13 cellular contexts compared by ENCODE assay signal in the genomic region with DNA sequence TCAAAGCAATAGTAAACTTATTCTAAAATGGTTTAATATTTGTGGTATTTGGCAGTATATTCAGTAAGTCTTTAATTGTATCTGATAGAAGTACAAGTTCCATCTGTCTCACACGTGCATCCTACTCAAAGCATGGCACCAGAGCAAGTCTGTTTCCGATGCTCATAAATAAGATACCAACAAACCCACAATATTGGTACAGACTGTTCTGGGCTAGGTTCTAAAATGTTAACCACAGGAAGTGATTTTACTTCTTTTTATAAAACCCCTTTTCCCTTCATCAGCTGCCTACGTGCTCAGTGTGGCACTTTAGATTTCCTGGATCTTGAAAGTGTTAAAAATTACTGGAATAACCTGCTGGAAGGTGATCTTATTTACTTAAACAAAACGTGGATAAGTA.
DNase-seq lines count a peak whose midpoint lies in the region; ATAC-seq, FAIRE-seq and TF ChIP-seq lines count a peak whose summit lies in the region.
"Had no signal": no experiment of that assay in that cellular context is flagged by ENCODE, and none has a peak within 500 bp of the region (broad histone marks: within the 10 kb centered on the region; RNA-seq: fewer than 3 reads in every experiment).

No MANE protein-coding gene starts in this region.

- peaks cover 0 to 23% (median 2%) of the 10 kb centered on the region in 3 donors for H3K36me3 Mint-ChIP-seq in CD8-positive, alpha-beta memory T cell
- peaks cover 13% of the 10 kb centered on the region for H3K36me3 Mint-ChIP-seq in T-cell

- TF ChIP-seq CTCF in gastroesophageal sphincter (IDR thresholded peaks at IDR 0.05): no peak
- TF ChIP-seq CTCF in sigmoid colon (IDR thresholded peaks at IDR 0.05): no peak
- TF ChIP-seq CTCF in kidney (IDR thresholded peaks at IDR 0.05; ENCODE audit: borderline replicate concordance, extremely low read depth, insufficient read depth): no peak

- CTCF ChIA-PET in CD8-positive, alpha-beta memory T cell (lab: Charles Lee): interaction anchor here (1.0 kb wide), 1 partner anchor 24 kb away, joined by 3 read pairs; no protein-coding TSS in a partner anchor
- CTCF ChIA-PET in T-cell (lab: Charles Lee): interaction anchor here in 1 of 2 donors (0.8 to 1.0 kb wide), 2 partner anchors 135 to 489 kb away, joined by 4 read pairs; no protein-coding TSS in a partner anchor

- peak overlapping the region in 6 of 7 donors; percentile 6 to 56 (median 20) for H3K4me3 Mint-ChIP-seq in CD8-positive, alpha-beta memory T cell
- H3K4me3 Mint-ChIP-seq in T-cell: peak overlapping the region in 1 of 3 donors; percentile 55
- H3K4me3 Mint-ChIP-seq: T-helper 2 cell treated with Interferon-gamma antibody and Interleukin-4, amounts not matched to agents 5 μg/mL and 100 μg/mL, for 36 hours had no signal

- no peak for TF ChIP-seq POLR2A in gastroesophageal sphincter (IDR thresholded peaks at IDR 0.05)
- no peak for TF ChIP-seq POLR2A in sigmoid colon (IDR thresholded peaks at IDR 0.05)

- peaks cover 0 to 2% of the 10 kb centered on the region in 2 donors for H3K27me3 Mint-ChIP-seq in CD8-positive, alpha-beta memory T cell
- no peaks in the 10 kb centered on the region for H3K27me3 Mint-ChIP-seq in T-cell

- no peaks in the 10 kb centered on the region for H3K27me3 ChIP-seq in CD8-positive, alpha-beta memory T cell (ENCODE audit: insufficient read depth, low read length, poor library complexity, severe bottlenecking)
- H3K27me3 ChIP-seq in gastroesophageal sphincter (no peaks in the 10 kb centered on the region), sigmoid colon (no peaks in the 10 kb centered on the region)
- H3K27me3 ChIP-seq: esophagus squamous epithelium had no signal

- intact Hi-C loops in sigmoid colon (cut with DNase I): no loop called here
- intact Hi-C loops in kidney (cut with DNase I): no loop called here

- 48 to 55% methylated on average over 4 of the region's 4 CpGs for WGBS in gastroesophageal sphincter (ENCODE audit: low coverage in 1 of 2), 2 donors
- 35 to 65% methylated on average over 4 of the region's 4 CpGs for WGBS in sigmoid colon, 2 donors

- H3K9ac ChIP-seq in kidney (ENCODE audit: low read length in 2 of 2): no peak overlapping the region

- H3K4me1 ChIP-seq in CD8-positive, alpha-beta memory T cell (ENCODE audit: insufficient read depth, low read length): peaks cover 38% of the 10 kb centered on the region
- H3K4me1 ChIP-seq in gastroesophageal sphincter: no peaks in the 10 kb centered on the region
- H3K4me1 ChIP-seq in sigmoid colon: no peaks in the 10 kb centered on the region
- H3K4me1 ChIP-seq in kidney (ENCODE audit: control insufficient read depth in 1 of 2, insufficient read depth in 1 of 2, low read depth in 1 of 2, low read length in 2 of 2): no peaks in the 10 kb centered on the region
- H3K4me1 ChIP-seq: esophagus squamous epithelium had no signal

- POLR2A ChIA-PET in CD8-positive, alpha-beta memory T cell (lab: Charles Lee): no interaction called here
- POLR2A ChIA-PET in T-cell (lab: Charles Lee): interaction anchor here in 1 of 2 donors (0.8 kb wide), 1 partner anchor 10 kb away, joined by 3 read pairs; no protein-coding TSS in a partner anchor

- peaks cover 6 to 16% (median 9%) of the 10 kb centered on the region in 5 donors for H3K9me3 Mint-ChIP-seq in CD8-positive, alpha-beta memory T cell
- H3K9me3 Mint-ChIP-seq in T-cell: peaks cover 13 to 19% (median 18%) of the 10 kb centered on the region in 3 donors

- H3K27ac Mint-ChIP-seq in CD8-positive, alpha-beta memory T cell: peak overlapping the region; percentile 32 to 86 (median 62)
- H3K27ac Mint-ChIP-seq in T-cell: peak overlapping the region; percentile 77 to 84
- H3K27ac Mint-ChIP-seq: T-helper 2 cell treated with Interferon-gamma antibody and Interleukin-4, amounts not matched to agents 5 μg/mL and 100 μg/mL, for 36 hours had no signal

- ATAC-seq in GM21423 (IDR thresholded peaks at IDR 0.05; ENCODE audit: unreplicated experiment): peak; percentile 49
- ATAC-seq in T-cell (replicated peaks in 1 of 4): peak; percentile 94 to 100 (median 100)
- ATAC-seq in gastroesophageal sphincter: no peak

- no peaks in the 10 kb centered on the region for H3K36me3 ChIP-seq in CD8-positive, alpha-beta memory T cell (ENCODE audit: insufficient read depth, low read length)
- H3K36me3 ChIP-seq in gastroesophageal sphincter (no peaks in the 10 kb centered on the region), sigmoid colon (no peaks in the 10 kb centered on the region), kidney (ENCODE audit: control insufficient read depth in 1 of 2, insufficient read depth in 2 of 2, low read length in 2 of 2) (no peaks in the 10 kb centered on the region)
- H3K36me3 ChIP-seq: esophagus squamous epithelium had no signal

- no peak overlapping the region for H3K4me3 ChIP-seq in CD8-positive, alpha-beta memory T cell (ENCODE audit: low read length)
- no peak overlapping the region for H3K4me3 ChIP-seq in gastroesophageal sphincter
- H3K4me3 ChIP-seq in sigmoid colon: no peak overlapping the region
- no peak overlapping the region for H3K4me3 ChIP-seq in kidney (ENCODE audit: low read length in 2 of 2)
- H3K4me3 ChIP-seq: esophagus squamous epithelium had no signal

- FAIRE-seq in kidney (lab: Jason Lieb, UNC): no peak

- H3K9me3 ChIP-seq in CD8-positive, alpha-beta memory T cell (ENCODE audit: low read length): no peaks in the 10 kb centered on the region
- H3K9me3 ChIP-seq in gastroesophageal sphincter (no peaks in the 10 kb centered on the region), sigmoid colon (peaks cover 0 to 6% (median 0%) of the 10 kb centered on the region in 4 donors), kidney (ENCODE audit: control insufficient read depth in 1 of 2, low read length in 2 of 2) (peaks cover 0 to 16% of the 10 kb centered on the region in 2 donors)
- H3K9me3 ChIP-seq: esophagus squamous epithelium had no signal

- peaks cover 44 to 64% (median 59%) of the 10 kb centered on the region in 3 donors for H3K4me1 Mint-ChIP-seq in CD8-positive, alpha-beta memory T cell
- H3K4me1 Mint-ChIP-seq in T-cell: peaks cover 57 to 67% (median 57%) of the 10 kb centered on the region in 3 donors

- peak in 3 of 5 donors; percentile 55 to 69 (median 66) for DNase-seq in CD8-positive, alpha-beta memory T cell
- DNase-seq in T-cell (peak in 28 of 34 experiments; percentile 4 to 52 (median 19)), myocyte (ENCODE audit: low read depth) (peak; percentile 55), sigmoid colon (no peak), kidney (no peak)
- DNase-seq: activated T-cell treated with anti-CD3 and anti-CD28 coated beads, Interleukin-2, amount 50 U/mL, for 1 hour; caudate nucleus; DMS79; esophagus squamous epithelium; NCI-H146 had no signal

- no peak overlapping the region for H3K27ac ChIP-seq in CD8-positive, alpha-beta memory T cell (ENCODE audit: low read depth, low read length)
- H3K27ac ChIP-seq in gastroesophageal sphincter (no peak overlapping the region), sigmoid colon (no peak overlapping the region), kidney (ENCODE audit: low read depth in 2 of 2, low read length in 2 of 2) (no peak overlapping the region)
- H3K27ac ChIP-seq: esophagus squamous epithelium had no signal

- TF ChIP-seq EP300 in gastroesophageal sphincter (IDR thresholded peaks at IDR 0.05) (no peak), sigmoid colon (IDR thresholded peaks at IDR 0.05) (no peak)

Comparison
In these comparisons a context has a peak if more than half of its experiments do, and no peak if none do; other contexts are left out.
1. DNase-seq: peak in CD8-positive, alpha-beta memory T cell (3 of 5), T-cell (28 of 34) and myocyte (single experiment); none in sigmoid colon (single experiment) and kidney (single experiment).